Comparison of ENCODE assay signal across 9 cellular contexts in genomic region chr5:15844871-15845270, GRCh38.
"Had no signal": no experiment of that assay in that cellular context is flagged by ENCODE, and none has a peak within 500 bp of the region (broad histone marks: within the 10 kb centered on the region; RNA-seq: fewer than 3 reads in every experiment).

No MANE protein-coding gene starts in this region.

- H3K4me1 ChIP-seq: HAP-1 had no signal

- ATAC-seq: HCT116, HepG2 had no signal

- H3K4me3 ChIP-seq: GM23248, HAP-1 had no signal

- H3K36me3 ChIP-seq: HAP-1 had no signal

- H3K27ac ChIP-seq: GM23248, KMS-11 had no signal

- FAIRE-seq: HepG2 had no signal

- DNase-seq: GM23248, GOT3, H7, HFFc6, KBM-7 had no signal
